ENCODE assay signal across 1 cellular context in the genomic region with DNA sequence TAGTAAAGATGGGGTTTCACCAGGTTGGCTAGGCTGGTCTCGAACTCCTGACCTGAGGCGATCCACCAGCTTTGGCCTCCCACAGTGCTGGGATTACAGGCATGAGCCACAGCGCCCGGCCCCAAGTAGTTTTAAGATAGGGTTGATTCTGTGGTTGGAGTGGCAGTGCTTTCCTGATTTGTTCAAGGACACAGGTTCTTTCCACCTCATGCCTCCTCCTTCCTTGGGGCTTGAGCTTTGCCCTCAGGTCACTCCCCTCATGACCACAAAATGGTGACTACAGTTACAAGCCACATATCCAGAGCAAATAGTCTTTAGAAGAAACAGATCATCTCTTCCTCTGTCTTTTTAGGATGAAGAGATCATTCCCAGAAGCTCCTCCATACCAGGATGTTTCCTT.
TF ChIP-seq lines count a peak whose summit lies in the region.

No MANE protein-coding gene starts in this region.

TF ChIP-seq in H1, 55 proteins besides CTCF, POLR2A, EP300 and RAD21:
- TF ChIP-seq HDAC2 (IDR thresholded peaks at IDR 0.05; ENCODE audit: borderline replicate concordance in 1 of 2, low read depth in 2 of 2, low read length in 2 of 2) (no peak), EZH2 (IDR thresholded peaks at IDR 0.05; ENCODE audit: low read depth, low read length, severe bottlenecking) (no peak), YY1 (IDR thresholded peaks at IDR 0.05; ENCODE audit: low read depth, low read length) (no peak), GTF2F1 (IDR thresholded peaks at IDR 0.05; ENCODE audit: borderline replicate concordance, low read depth, low read length) (no peak), TCF12 (IDR thresholded peaks at IDR 0.05; ENCODE audit: low read depth, low read length) (no peak), EGR1 (IDR thresholded peaks at IDR 0.05; ENCODE audit: borderline replicate concordance, low read depth, low read length) (no peak), JUN (IDR thresholded peaks at IDR 0.05; ENCODE audit: low read depth, low read length) (no peak), KDM4A (IDR thresholded peaks at IDR 0.05; ENCODE audit: low read depth, low read length, severe bottlenecking) (no peak), KDM5A (IDR thresholded peaks at IDR 0.05; ENCODE audit: low read length) (no peak)
